Comparison of ENCODE assay signal across 1 cellular context in the genomic region with DNA sequence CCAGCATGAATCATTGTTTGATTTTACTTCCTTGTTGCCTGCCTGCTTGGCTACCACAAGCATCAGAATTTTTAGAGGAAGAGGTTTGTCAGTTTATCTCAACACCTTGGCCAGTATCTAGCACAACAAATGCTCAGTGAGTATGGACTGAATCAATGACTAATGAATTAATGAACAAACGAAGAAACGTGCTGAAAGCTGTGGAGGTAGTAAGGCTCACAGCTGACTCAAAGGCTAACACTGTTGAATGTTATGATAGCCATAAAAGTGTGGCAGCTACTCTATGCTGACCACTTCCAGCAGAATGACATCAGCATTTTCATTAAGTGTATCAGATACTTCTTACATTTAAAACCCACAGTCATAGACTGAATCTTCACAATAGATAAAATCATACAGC.
TF ChIP-seq lines count a peak whose summit lies in the region.

No MANE protein-coding gene starts in this region.

TF ChIP-seq in IMR-90, 13 proteins besides CTCF, POLR2A, EP300 and RAD21 (continued from another document):
- peak; percentile 98 for TF ChIP-seq BHLHE40 (IDR thresholded peaks at IDR 0.05; ENCODE audit: low read depth, low read length)
